2 cellular contexts compared by ENCODE assay signal in genomic region chr11:47591764-47592163, GRCh38.
TF ChIP-seq lines count a peak whose summit lies in the region.

No MANE protein-coding gene starts in this region.

TF ChIP-seq in HepG2, 621 proteins besides CTCF, POLR2A, EP300 and RAD21 (continues in another document):
- no peak for TF ChIP-seq ZNF644 (CRISPR knock-in tag; IDR thresholded peaks at IDR 0.05; ENCODE audit: low read depth)
- no peak for TF ChIP-seq DRAP1 (CRISPR knock-in tag; IDR thresholded peaks at IDR 0.05)
- no peak for TF ChIP-seq ZFP37 (CRISPR knock-in tag; IDR thresholded peaks at IDR 0.05; ENCODE audit: borderline replicate concordance)
- no peak for TF ChIP-seq NR2F6 (IDR thresholded peaks at IDR 0.05)
- peak; percentile 38; the same call in 1 of the 2 replicates for TF ChIP-seq NR2F6 (CRISPR knock-in tag; IDR thresholded peaks at IDR 0.05)
- TF ChIP-seq ATF4 (CRISPR knock-in tag; IDR thresholded peaks at IDR 0.05), result no peak
- TF ChIP-seq ZNF337 (CRISPR knock-in tag; IDR thresholded peaks at IDR 0.05; ENCODE audit: borderline replicate concordance, low read depth), result no peak
- TF ChIP-seq THAP11 (CRISPR knock-in tag; IDR thresholded peaks at IDR 0.05), result no peak
- no peak for TF ChIP-seq POLR2AphosphoS5 (IDR thresholded peaks at IDR 0.05; ENCODE audit: low read depth, low read length)
- peak; percentile 19; the same call in 1 of the 2 replicates for TF ChIP-seq PHF8 (CRISPR knock-in tag; IDR thresholded peaks at IDR 0.05)
- TF ChIP-seq, protein P1, sequence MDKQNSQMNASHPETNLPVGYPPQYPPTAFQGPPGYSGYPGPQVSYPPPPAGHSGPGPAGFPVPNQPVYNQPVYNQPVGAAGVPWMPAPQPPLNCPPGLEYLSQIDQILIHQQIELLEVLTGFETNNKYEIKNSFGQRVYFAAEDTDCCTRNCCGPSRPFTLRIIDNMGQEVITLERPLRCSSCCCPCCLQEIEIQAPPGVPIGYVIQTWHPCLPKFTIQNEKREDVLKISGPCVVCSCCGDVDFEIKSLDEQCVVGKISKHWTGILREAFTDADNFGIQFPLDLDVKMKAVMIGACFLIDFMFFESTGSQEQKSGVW (CRISPR knock-in tag; IDR thresholded peaks at IDR 0.05; ENCODE audit: borderline replicate concordance), result no peak
- TF ChIP-seq ZFX (CRISPR knock-in tag; IDR thresholded peaks at IDR 0.05; ENCODE audit: low read depth), result peak; percentile 33; the same call in 1 of the 2 replicates
- TF ChIP-seq MLXIP (CRISPR knock-in tag; IDR thresholded peaks at IDR 0.05; ENCODE audit: borderline replicate concordance), result no peak
- no peak for TF ChIP-seq SRSF9 (IDR thresholded peaks at IDR 0.05; ENCODE audit: borderline replicate concordance, insufficient read depth, low read depth, low read length, poor library complexity, severe bottlenecking)
- no peak for TF ChIP-seq MXI1 (IDR thresholded peaks at IDR 0.05; ENCODE audit: borderline replicate concordance, low read depth, low read length)
- peak; percentile 22; the same call in 1 of the 2 replicates for TF ChIP-seq ETV5 (CRISPR knock-in tag; IDR thresholded peaks at IDR 0.05; ENCODE audit: borderline replicate concordance)
- TF ChIP-seq SAP130 (CRISPR knock-in tag; IDR thresholded peaks at IDR 0.05; ENCODE audit: low read depth), result peak; percentile 21; the same call in 1 of the 2 replicates
- no peak for TF ChIP-seq DNMT1 (CRISPR knock-in tag; IDR thresholded peaks at IDR 0.05)
- no peak for TF ChIP-seq CBX1 (IDR thresholded peaks at IDR 0.05; ENCODE audit: low read depth)
- TF ChIP-seq ZNF891 (CRISPR knock-in tag; IDR thresholded peaks at IDR 0.05), result no peak
- TF ChIP-seq ZNF569 (CRISPR knock-in tag; IDR thresholded peaks at IDR 0.05; ENCODE audit: borderline replicate concordance), result no peak
- TF ChIP-seq RFX5 (IDR thresholded peaks at IDR 0.05; ENCODE audit: low read depth, low read length), result no peak
- no peak for TF ChIP-seq ARID2 (CRISPR knock-in tag; IDR thresholded peaks at IDR 0.05; ENCODE audit: borderline replicate concordance)
- no peak for TF ChIP-seq SRSF4 (IDR thresholded peaks at IDR 0.05; ENCODE audit: low read depth, low read length, poor library complexity, severe bottlenecking)
- TF ChIP-seq ZNF549 (CRISPR knock-in tag; IDR thresholded peaks at IDR 0.05), result no peak

TF ChIP-seq in endothelial cell of umbilical vein, 7 proteins besides CTCF, POLR2A, EP300 and RAD21:
- TF ChIP-seq, protein P2, sequence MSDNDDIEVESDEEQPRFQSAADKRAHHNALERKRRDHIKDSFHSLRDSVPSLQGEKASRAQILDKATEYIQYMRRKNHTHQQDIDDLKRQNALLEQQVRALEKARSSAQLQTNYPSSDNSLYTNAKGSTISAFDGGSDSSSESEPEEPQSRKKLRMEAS (IDR thresholded peaks at IDR 0.05; ENCODE audit: insufficient read depth, insufficient read length), result no peak
- TF ChIP-seq GATA2 (IDR thresholded peaks at IDR 0.05; ENCODE audit: insufficient read depth, insufficient read length, low read depth, low read length), result no peak
- no peak for TF ChIP-seq EZH2 (IDR thresholded peaks at IDR 0.05; ENCODE audit: borderline replicate concordance, low read depth, low read length, severe bottlenecking)
- TF ChIP-seq MYC (IDR thresholded peaks at IDR 0.05; ENCODE audit: low read depth, low read length), result no peak
- TF ChIP-seq FOS (IDR thresholded peaks at IDR 0.05; ENCODE audit: borderline replicate concordance, insufficient read depth, low read length), result no peak
- TF ChIP-seq POLR2AphosphoS5 (IDR thresholded peaks at IDR 0.05; ENCODE audit: insufficient read depth, low read depth, low read length), result no peak
- no peak for TF ChIP-seq JUN (IDR thresholded peaks at IDR 0.05; ENCODE audit: borderline replicate concordance, insufficient read depth, insufficient read length, low read depth)
